Comparison of ENCODE assay signal across 1 cellular context in the genomic region with DNA sequence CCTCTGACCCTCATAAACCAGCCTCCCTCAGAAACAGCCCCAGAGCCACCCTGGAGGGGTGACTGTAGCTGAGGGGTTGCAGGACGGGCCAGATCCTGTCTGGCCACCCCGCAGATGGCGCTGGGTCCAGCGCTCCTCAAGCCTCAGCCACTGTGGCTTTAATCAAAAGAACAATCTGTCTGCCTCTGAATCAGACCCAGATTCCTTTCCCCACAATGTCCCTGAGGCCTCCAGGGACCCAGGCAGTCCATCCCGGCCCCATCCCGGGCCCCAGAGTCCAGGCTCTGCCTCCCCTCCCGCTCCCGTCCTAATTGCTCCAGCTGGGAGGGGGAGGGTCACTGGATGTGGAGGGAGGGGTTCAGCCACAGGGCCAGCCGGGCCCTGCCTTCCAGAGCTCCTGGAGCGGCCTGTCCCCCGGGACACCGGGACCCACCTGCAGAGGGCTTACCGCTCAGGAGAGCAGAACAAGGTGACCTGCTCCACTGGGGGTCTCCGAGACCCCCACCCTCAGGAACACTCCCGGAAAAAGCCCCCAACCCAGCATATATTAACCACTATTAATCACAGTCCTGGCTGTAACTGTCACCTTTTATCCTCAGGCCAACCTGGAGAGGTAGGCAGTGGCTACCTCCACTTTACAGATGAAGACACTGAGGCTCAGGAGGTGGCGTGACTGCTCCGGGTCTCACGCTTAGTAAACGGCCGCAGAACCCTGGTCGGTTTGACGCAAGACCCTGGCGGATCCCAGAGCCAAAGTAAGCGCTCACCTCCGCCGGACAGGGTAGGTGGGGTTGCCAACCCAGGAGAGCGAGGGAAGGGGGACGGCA.
A peak's percentile ranks its signal among the peaks of the same experiment; 100 is the strongest.
TF ChIP-seq lines count a peak whose summit lies in the region.

No MANE protein-coding gene starts in this region.

TF ChIP-seq in H1, 55 proteins besides CTCF, POLR2A, EP300 and RAD21:
- peak in 1 of 2 experiments; percentile 49; a peak in 1 of 4 replicates for TF ChIP-seq SIN3A (conservative IDR thresholded peaks at IDR 0.05 in 1 of 2, IDR thresholded peaks at IDR 0.05 in 1 of 2; ENCODE audit: low read depth in 1 of 2, low read length in 2 of 2)
- TF ChIP-seq HDAC2 (IDR thresholded peaks at IDR 0.05; ENCODE audit: borderline replicate concordance in 1 of 2, low read depth in 2 of 2, low read length in 2 of 2) = peak in 1 of 2 experiments; percentile 77; a peak in 1 of 4 replicates
- no peak for TF ChIP-seq ASH2L (IDR thresholded peaks at IDR 0.05; ENCODE audit: low read length)
- no peak for TF ChIP-seq SIRT6 (IDR thresholded peaks at IDR 0.05; ENCODE audit: low read length)
- TF ChIP-seq CTBP2 (IDR thresholded peaks at IDR 0.05; ENCODE audit: borderline replicate concordance, insufficient read depth, insufficient read length, low read length) = peak; percentile 57
- TF ChIP-seq CHD2 (IDR thresholded peaks at IDR 0.05; ENCODE audit: low read length) = no peak
- TF ChIP-seq SP4 (IDR thresholded peaks at IDR 0.05; ENCODE audit: low read length) = no peak
- TF ChIP-seq CREB1 (IDR thresholded peaks at IDR 0.05) = no peak
- TF ChIP-seq SUZ12 (IDR thresholded peaks at IDR 0.05; ENCODE audit: low read length) = no peak
- 0 out of 2 replicates have a peak, but pooled peaks have one; percentile 34 for TF ChIP-seq TAF1 (IDR thresholded peaks at IDR 0.05; ENCODE audit: low read depth, low read length)
- 0 out of 2 replicates have a peak, but pooled peaks have one; percentile 15 for TF ChIP-seq TBP (IDR thresholded peaks at IDR 0.05; ENCODE audit: low read depth, low read length)
- peak; percentile 95; the same call in 1 of the 2 replicates for TF ChIP-seq KDM1A (IDR thresholded peaks at IDR 0.05; ENCODE audit: borderline replicate concordance, low read length)
- TF ChIP-seq RFX5 (IDR thresholded peaks at IDR 0.05; ENCODE audit: borderline replicate concordance, low read depth, low read length) = no peak
- peak; percentile 24; the same call in 1 of the 2 replicates for TF ChIP-seq POLR2AphosphoS5 (IDR thresholded peaks at IDR 0.05; ENCODE audit: low read depth, low read length)
- TF ChIP-seq PHF8 (conservative IDR thresholded peaks at IDR 0.05; ENCODE audit: low read depth, low read length) = peak; percentile 2; the same call in 1 of the 2 replicates
- no peak for TF ChIP-seq SP1 (IDR thresholded peaks at IDR 0.05; ENCODE audit: low read depth, low read length)
- TF ChIP-seq ATF2 (IDR thresholded peaks at IDR 0.05; ENCODE audit: low read length) = no peak
